ENCODE assay signal across 9 cellular contexts in the genomic region with DNA sequence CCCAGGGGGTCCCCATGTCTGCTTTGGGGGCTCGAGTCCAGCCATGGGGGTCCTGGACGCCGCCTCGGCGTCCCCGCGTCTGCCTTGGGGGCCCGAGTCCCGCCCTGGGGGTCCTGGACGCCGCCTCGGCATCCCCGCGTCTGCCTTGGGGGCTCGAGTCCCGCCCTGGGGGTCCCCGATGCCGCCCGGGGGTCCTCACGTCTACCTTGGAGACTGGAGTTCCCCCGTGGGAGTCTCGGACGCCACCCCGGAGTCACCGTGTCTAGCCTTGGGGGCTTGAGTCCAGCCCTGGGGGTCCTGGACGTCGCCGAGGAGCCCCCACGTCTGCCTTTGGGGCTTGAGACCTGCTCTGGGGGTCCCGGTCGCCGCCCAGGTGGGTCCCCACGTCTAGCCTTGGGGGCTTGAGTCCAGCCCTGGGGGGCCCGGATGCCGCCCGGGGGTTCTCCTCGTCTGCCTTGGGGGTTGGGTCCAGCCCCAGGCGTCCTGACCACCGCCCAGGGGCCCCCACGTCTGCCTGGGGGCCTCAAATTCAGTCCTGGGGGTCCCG. TPM values are rescaled to one million over a fixed set of nuclear protein-coding genes. Genes with fewer than 3 reads are reported as not detected.
DNase-seq lines count a peak whose midpoint lies in the region; ATAC-seq lines count a peak whose summit lies in the region.
"Had no signal": no experiment of that assay in that cellular context is flagged by ENCODE, and none has a peak within 500 bp of the region (broad histone marks: within the 10 kb centered on the region; RNA-seq: fewer than 3 reads in every experiment).

No MANE protein-coding gene starts in this region.

- H3K36me3 ChIP-seq in KOPT-K1 (ENCODE audit: insufficient read depth, low read length): peaks cover 25% of the 10 kb centered on the region

- DNase-seq in astrocyte of the hippocampus (ENCODE audit: low read depth, low spot score) (peak; percentile 13), left colon (peak; percentile 46 to 49), substantia nigra (lab: John Stamatoyannopoulos, UW) (no peak), globus pallidus (ENCODE audit: low spot score) (no peak), hepatic stellate cell (ENCODE audit: low spot score) (no peak), NCI-H1436 (lab: John Stamatoyannopoulos, UW) (no peak), NCI-H1105 treated with DMSO at 0.1 percent for 48 hours (lab: John Stamatoyannopoulos, UW) (no peak)
- DNase-seq: NCI-H345 had no signal

- H3K27ac ChIP-seq in KOPT-K1 (ENCODE audit: low read depth, low read length, poor library complexity, severe bottlenecking) (peak overlapping the region; percentile 96), substantia nigra (ENCODE audit: low read depth, low read length, poor library complexity, severe bottlenecking) (peak overlapping the region; percentile 72)

- no peaks in the 10 kb centered on the region for H3K9me3 ChIP-seq in KOPT-K1 (ENCODE audit: insufficient read depth, low read length, poor library complexity, severe bottlenecking)

- intact Hi-C loops in left colon (cut with DNase I, micrococcal nuclease): no loop called here

- no peak for ATAC-seq in left colon

RNA-seq across cellular contexts. Expression of a gene that starts 1.1 kb away (rescaled TPM):
- 10 to 100 TPM; 50.0 to 56.9 TPM for total RNA-seq in left colon

RNA-seq across cellular contexts. Expression of a gene that starts 38.5 kb away (rescaled TPM):
- total RNA-seq in left colon: 10 to 100 TPM; 12.6 to 19.1 TPM

Comparison
In these comparisons a context has a peak if more than half of its experiments do, and no peak if none do; other contexts are left out.
1. DNase-seq: peak in astrocyte of the hippocampus (single experiment) and left colon (2 of 2); none in substantia nigra (0 of 49), globus pallidus (single experiment), hepatic stellate cell (single experiment), NCI-H1436 (single experiment) and NCI-H1105 treated with DMSO at 0.1 percent for 48 hours (single experiment).